In genomic region chr1:3604468-3604974, GRCh38 we compare ENCODE assay signal across 2 cellular contexts.
A peak's percentile ranks its signal among the peaks of the same experiment; 100 is the strongest.
TF ChIP-seq lines count a peak whose summit lies in the region.

No MANE protein-coding gene starts in this region.

TF ChIP-seq in HEK293, 187 proteins besides CTCF, POLR2A, EP300 and RAD21 (continues in another document):
- TF ChIP-seq SETDB1 (IDR thresholded peaks at IDR 0.05; ENCODE audit: insufficient read length, low read length) (peak; percentile 49), ZNF350 (tag by site-specific recombination; IDR thresholded peaks at IDR 0.05) (no peak), ZNF221 (tag by site-specific recombination; IDR thresholded peaks at IDR 0.05; ENCODE audit: borderline replicate concordance) (no peak), MEIS1 (CRISPR knock-in tag; IDR thresholded peaks at IDR 0.05; ENCODE audit: borderline replicate concordance) (no peak), REPIN1 (tag by site-specific recombination; IDR thresholded peaks at IDR 0.05; ENCODE audit: low read depth) (no peak), ZNF555 (tag by site-specific recombination; conservative IDR thresholded peaks at IDR 0.05) (no peak), ZNF549 (tag by site-specific recombination; IDR thresholded peaks at IDR 0.05) (no peak), ZNF645 (tag by site-specific recombination; IDR thresholded peaks at IDR 0.05) (no peak), ZBTB8A (tag by site-specific recombination; IDR thresholded peaks at IDR 0.05) (no peak), ZNF214 (tag by site-specific recombination; IDR thresholded peaks at IDR 0.05; ENCODE audit: borderline replicate concordance) (no peak), ZBTB10 (tag by site-specific recombination; IDR thresholded peaks at IDR 0.05) (no peak), GLIS2 (tag by site-specific recombination; IDR thresholded peaks at IDR 0.05) (0 out of 2 replicates have a peak, but pooled peaks have one; percentile 21)
- TF ChIP-seq, protein P1, sequence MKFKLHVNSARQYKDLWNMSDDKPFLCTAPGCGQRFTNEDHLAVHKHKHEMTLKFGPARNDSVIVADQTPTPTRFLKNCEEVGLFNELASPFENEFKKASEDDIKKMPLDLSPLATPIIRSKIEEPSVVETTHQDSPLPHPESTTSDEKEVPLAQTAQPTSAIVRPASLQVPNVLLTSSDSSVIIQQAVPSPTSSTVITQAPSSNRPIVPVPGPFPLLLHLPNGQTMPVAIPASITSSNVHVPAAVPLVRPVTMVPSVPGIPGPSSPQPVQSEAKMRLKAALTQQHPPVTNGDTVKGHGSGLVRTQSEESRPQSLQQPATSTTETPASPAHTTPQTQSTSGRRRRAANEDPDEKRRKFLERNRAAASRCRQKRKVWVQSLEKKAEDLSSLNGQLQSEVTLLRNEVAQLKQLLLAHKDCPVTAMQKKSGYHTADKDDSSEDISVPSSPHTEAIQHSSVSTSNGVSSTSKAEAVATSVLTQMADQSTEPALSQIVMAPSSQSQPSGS (tag by site-specific recombination; IDR thresholded peaks at IDR 0.05; ENCODE audit: low read depth): peak; percentile 38; the same call in 1 of the 2 replicates
- TF ChIP-seq, protein P2, sequence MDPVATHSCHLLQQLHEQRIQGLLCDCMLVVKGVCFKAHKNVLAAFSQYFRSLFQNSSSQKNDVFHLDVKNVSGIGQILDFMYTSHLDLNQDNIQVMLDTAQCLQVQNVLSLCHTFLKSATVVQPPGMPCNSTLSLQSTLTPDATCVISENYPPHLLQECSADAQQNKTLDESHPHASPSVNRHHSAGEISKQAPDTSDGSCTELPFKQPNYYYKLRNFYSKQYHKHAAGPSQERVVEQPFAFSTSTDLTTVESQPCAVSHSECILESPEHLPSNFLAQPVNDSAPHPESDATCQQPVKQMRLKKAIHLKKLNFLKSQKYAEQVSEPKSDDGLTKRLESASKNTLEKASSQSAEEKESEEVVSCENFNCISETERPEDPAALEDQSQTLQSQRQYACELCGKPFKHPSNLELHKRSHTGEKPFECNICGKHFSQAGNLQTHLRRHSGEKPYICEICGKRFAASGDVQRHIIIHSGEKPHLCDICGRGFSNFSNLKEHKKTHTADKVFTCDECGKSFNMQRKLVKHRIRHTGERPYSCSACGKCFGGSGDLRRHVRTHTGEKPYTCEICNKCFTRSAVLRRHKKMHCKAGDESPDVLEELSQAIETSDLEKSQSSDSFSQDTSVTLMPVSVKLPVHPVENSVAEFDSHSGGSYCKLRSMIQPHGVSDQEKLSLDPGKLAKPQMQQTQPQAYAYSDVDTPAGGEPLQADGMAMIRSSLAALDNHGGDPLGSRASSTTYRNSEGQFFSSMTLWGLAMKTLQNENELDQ (tag by site-specific recombination; IDR thresholded peaks at IDR 0.05; ENCODE audit: low read depth): no peak
- TF ChIP-seq, protein P3, sequence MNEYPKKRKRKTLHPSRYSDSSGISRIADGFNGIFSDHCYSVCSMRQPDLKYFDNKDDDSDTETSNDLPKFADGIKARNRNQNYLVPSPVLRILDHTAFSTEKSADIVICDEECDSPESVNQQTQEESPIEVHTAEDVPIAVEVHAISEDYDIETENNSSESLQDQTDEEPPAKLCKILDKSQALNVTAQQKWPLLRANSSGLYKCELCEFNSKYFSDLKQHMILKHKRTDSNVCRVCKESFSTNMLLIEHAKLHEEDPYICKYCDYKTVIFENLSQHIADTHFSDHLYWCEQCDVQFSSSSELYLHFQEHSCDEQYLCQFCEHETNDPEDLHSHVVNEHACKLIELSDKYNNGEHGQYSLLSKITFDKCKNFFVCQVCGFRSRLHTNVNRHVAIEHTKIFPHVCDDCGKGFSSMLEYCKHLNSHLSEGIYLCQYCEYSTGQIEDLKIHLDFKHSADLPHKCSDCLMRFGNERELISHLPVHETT (tag by site-specific recombination; IDR thresholded peaks at IDR 0.05): no peak

TF ChIP-seq in K562, 482 proteins besides CTCF, POLR2A, EP300 and RAD21 (continues in another document):
- peak in 1 of 2 experiments; percentile 55; a peak in 2 of 4 replicates for TF ChIP-seq MAZ (CRISPR knock-in tag; conservative IDR thresholded peaks at IDR 0.05 in 1 of 2, IDR thresholded peaks at IDR 0.05 in 1 of 2)
- TF ChIP-seq, protein P4, sequence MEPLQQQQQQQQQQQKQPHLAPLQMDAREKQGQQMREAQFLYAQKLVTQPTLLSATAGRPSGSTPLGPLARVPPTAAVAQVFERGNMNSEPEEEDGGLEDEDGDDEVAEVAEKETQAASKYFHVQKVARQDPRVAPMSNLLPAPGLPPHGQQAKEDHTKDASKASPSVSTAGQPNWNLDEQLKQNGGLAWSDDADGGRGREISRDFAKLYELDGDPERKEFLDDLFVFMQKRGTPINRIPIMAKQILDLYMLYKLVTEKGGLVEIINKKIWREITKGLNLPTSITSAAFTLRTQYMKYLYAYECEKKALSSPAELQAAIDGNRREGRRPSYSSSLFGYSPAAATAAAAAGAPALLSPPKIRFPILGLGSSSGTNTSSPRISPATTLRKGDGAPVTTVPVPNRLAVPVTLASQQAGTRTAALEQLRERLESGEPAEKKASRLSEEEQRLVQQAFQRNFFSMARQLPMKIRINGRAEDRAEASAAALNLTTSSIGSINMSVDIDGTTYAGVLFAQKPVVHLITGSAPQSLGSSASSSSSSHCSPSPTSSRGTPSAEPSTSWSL (CRISPR knock-in tag; IDR thresholded peaks at IDR 0.05; ENCODE audit: borderline replicate concordance): no peak
- TF ChIP-seq, protein P5, sequence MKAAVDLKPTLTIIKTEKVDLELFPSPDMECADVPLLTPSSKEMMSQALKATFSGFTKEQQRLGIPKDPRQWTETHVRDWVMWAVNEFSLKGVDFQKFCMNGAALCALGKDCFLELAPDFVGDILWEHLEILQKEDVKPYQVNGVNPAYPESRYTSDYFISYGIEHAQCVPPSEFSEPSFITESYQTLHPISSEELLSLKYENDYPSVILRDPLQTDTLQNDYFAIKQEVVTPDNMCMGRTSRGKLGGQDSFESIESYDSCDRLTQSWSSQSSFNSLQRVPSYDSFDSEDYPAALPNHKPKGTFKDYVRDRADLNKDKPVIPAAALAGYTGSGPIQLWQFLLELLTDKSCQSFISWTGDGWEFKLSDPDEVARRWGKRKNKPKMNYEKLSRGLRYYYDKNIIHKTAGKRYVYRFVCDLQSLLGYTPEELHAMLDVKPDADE (conservative IDR thresholded peaks at IDR 0.05; ENCODE audit: control insufficient read depth, low read depth, low read length): no peak
- TF ChIP-seq NUFIP1 (IDR thresholded peaks at IDR 0.05; ENCODE audit: partially characterized antibody): no peak
- TF ChIP-seq ARID3A (IDR thresholded peaks at IDR 0.05; ENCODE audit: borderline replicate concordance, low read depth, low read length): no peak
- TF ChIP-seq MTA1 (IDR thresholded peaks at IDR 0.05; ENCODE audit: borderline replicate concordance): no peak
- TF ChIP-seq STAT5B (CRISPR knock-in tag; IDR thresholded peaks at IDR 0.05): no peak
- TF ChIP-seq KHSRP (IDR thresholded peaks at IDR 0.05): no peak
- TF ChIP-seq, protein P6, sequence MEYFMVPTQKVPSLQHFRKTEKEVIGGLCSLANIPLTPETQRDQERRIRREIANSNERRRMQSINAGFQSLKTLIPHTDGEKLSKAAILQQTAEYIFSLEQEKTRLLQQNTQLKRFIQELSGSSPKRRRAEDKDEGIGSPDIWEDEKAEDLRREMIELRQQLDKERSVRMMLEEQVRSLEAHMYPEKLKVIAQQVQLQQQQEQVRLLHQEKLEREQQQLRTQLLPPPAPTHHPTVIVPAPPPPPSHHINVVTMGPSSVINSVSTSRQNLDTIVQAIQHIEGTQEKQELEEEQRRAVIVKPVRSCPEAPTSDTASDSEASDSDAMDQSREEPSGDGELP (CRISPR knock-in tag; IDR thresholded peaks at IDR 0.05; ENCODE audit: borderline replicate concordance): no peak
- TF ChIP-seq FOSL1 (tag; conservative IDR thresholded peaks at IDR 0.05): peak; percentile 52
- no peak for TF ChIP-seq ZNF644 (tag; IDR thresholded peaks at IDR 0.05; ENCODE audit: low read depth)
- no peak for TF ChIP-seq BACH1 (tag; IDR thresholded peaks at IDR 0.05)
- no peak for TF ChIP-seq CBX8 (IDR thresholded peaks at IDR 0.05; ENCODE audit: borderline replicate concordance, extremely low read depth, low read depth, low read length, poor library complexity, severe bottlenecking)
- no peak for TF ChIP-seq NR4A1 (CRISPR knock-in tag; IDR thresholded peaks at IDR 0.05)
- no peak for TF ChIP-seq NR4A1 (tag; IDR thresholded peaks at IDR 0.05)
- TF ChIP-seq ZNF778 (CRISPR knock-in tag; IDR thresholded peaks at IDR 0.05): no peak
- TF ChIP-seq, protein P7, sequence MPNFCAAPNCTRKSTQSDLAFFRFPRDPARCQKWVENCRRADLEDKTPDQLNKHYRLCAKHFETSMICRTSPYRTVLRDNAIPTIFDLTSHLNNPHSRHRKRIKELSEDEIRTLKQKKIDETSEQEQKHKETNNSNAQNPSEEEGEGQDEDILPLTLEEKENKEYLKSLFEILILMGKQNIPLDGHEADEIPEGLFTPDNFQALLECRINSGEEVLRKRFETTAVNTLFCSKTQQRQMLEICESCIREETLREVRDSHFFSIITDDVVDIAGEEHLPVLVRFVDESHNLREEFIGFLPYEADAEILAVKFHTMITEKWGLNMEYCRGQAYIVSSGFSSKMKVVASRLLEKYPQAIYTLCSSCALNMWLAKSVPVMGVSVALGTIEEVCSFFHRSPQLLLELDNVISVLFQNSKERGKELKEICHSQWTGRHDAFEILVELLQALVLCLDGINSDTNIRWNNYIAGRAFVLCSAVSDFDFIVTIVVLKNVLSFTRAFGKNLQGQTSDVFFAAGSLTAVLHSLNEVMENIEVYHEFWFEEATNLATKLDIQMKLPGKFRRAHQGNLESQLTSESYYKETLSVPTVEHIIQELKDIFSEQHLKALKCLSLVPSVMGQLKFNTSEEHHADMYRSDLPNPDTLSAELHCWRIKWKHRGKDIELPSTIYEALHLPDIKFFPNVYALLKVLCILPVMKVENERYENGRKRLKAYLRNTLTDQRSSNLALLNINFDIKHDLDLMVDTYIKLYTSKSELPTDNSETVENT (CRISPR knock-in tag; IDR thresholded peaks at IDR 0.05): no peak
- TF ChIP-seq ZFP36 (IDR thresholded peaks at IDR 0.05; ENCODE audit: low read depth, low read length, partially characterized antibody): no peak
- no peak for TF ChIP-seq ZNF384 (IDR thresholded peaks at IDR 0.05; ENCODE audit: low read depth, low read length)
- TF ChIP-seq ZNF609 (CRISPR knock-in tag; IDR thresholded peaks at IDR 0.05; ENCODE audit: borderline replicate concordance): no peak
